In the genomic region with DNA sequence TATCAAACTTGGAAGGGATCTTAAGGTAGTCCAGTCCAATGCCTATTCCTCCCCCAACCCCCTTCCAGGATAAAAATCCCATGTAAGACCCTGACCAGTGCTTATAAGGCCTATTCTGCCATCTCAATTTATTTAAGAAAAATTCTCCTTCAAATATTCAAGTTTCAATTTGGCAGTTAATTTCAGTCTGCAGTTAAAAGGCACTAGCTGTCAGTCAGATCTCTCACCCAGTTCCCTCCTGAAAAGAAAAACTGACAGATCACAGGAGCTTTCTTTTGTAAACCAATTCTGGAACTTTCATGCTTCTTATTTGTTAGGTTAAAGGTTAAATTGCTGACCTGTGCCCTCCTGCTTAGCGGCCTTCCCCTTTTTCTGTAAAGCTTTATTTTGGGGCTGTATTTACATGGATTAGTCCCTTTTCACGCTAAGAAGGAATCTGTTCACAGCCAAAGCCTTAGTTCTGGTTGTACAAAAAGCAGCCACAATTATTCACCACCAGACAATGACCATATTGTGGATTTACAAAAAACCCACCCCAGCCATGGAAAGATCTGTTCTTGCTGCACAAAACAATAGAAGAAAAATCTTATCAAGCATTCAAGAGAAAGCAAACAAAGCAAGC, we compare ENCODE assay signal across 1 cellular context.
TF ChIP-seq lines count a peak whose summit lies in the region.

No MANE protein-coding gene starts in this region.

TF ChIP-seq in HepG2, 621 proteins besides CTCF, POLR2A, EP300 and RAD21 (continued from another document and continues in another):
- TF ChIP-seq MATR3 (CRISPR knock-in tag; IDR thresholded peaks at IDR 0.05) (no peak), TSC22D2 (CRISPR knock-in tag; IDR thresholded peaks at IDR 0.05; ENCODE audit: borderline replicate concordance) (no peak), NFE2 (CRISPR knock-in tag; IDR thresholded peaks at IDR 0.05) (no peak), MED13 (CRISPR knock-in tag; IDR thresholded peaks at IDR 0.05) (no peak), FOXM1 (CRISPR knock-in tag; IDR thresholded peaks at IDR 0.05) (no peak), BCL6 (CRISPR knock-in tag; IDR thresholded peaks at IDR 0.05) (peak; percentile 57), TRIM24 (CRISPR knock-in tag; IDR thresholded peaks at IDR 0.05) (no peak), ZNF747 (CRISPR knock-in tag; IDR thresholded peaks at IDR 0.05; ENCODE audit: borderline replicate concordance) (no peak), SYNCRIP (IDR thresholded peaks at IDR 0.05; ENCODE audit: insufficient read depth, low read depth, low read length) (no peak), RFXANK (CRISPR knock-in tag; IDR thresholded peaks at IDR 0.05) (no peak), RARA (CRISPR knock-in tag; IDR thresholded peaks at IDR 0.05) (0 out of 2 replicates have a peak, but pooled peaks have one; percentile 22), SIX4 (CRISPR knock-in tag; IDR thresholded peaks at IDR 0.05) (no peak), ZNF564 (CRISPR knock-in tag; IDR thresholded peaks at IDR 0.05) (no peak), GPN1 (CRISPR knock-in tag; IDR thresholded peaks at IDR 0.05; ENCODE audit: borderline replicate concordance) (no peak), ZNF12 (CRISPR knock-in tag; IDR thresholded peaks at IDR 0.05) (no peak), TBX2 (CRISPR knock-in tag; IDR thresholded peaks at IDR 0.05; ENCODE audit: borderline replicate concordance) (peak; percentile 43; the same call in 1 of the 2 replicates), DNMT1 (CRISPR knock-in tag; IDR thresholded peaks at IDR 0.05) (no peak), ASH2L (IDR thresholded peaks at IDR 0.05; ENCODE audit: insufficient read length, low read depth, low read length) (no peak), ZNF33B (CRISPR knock-in tag; IDR thresholded peaks at IDR 0.05) (no peak), SP5 (CRISPR knock-in tag; IDR thresholded peaks at IDR 0.05; ENCODE audit: borderline replicate concordance, low read depth) (peak; percentile 45; the same call in 1 of the 2 replicates), RBFOX2 (IDR thresholded peaks at IDR 0.05; ENCODE audit: low read depth, low read length) (no peak), NCOR1 (IDR thresholded peaks at IDR 0.05; ENCODE audit: borderline replicate concordance, low read length) (no peak), ZNF749 (CRISPR knock-in tag; IDR thresholded peaks at IDR 0.05; ENCODE audit: borderline replicate concordance) (no peak), HNRNPL (IDR thresholded peaks at IDR 0.05; ENCODE audit: low read depth, low read length) (no peak), KLF16 (CRISPR knock-in tag; IDR thresholded peaks at IDR 0.05) (no peak), KLF12 (CRISPR knock-in tag; IDR thresholded peaks at IDR 0.05; ENCODE audit: borderline replicate concordance) (no peak), KLF11 (CRISPR knock-in tag; IDR thresholded peaks at IDR 0.05) (no peak), ARHGAP35 (CRISPR knock-in tag; IDR thresholded peaks at IDR 0.05; ENCODE audit: borderline replicate concordance) (no peak), NR3C1 (CRISPR knock-in tag; IDR thresholded peaks at IDR 0.05) (no peak), ZSCAN29 (CRISPR knock-in tag; conservative IDR thresholded peaks at IDR 0.05) (no peak), ZNF296 (CRISPR knock-in tag; conservative IDR thresholded peaks at IDR 0.05) (no peak), ZNF678 (CRISPR knock-in tag; IDR thresholded peaks at IDR 0.05) (no peak), TCF7 (IDR thresholded peaks at IDR 0.05; ENCODE audit: low read depth) (peak; percentile 61), CREM (IDR thresholded peaks at IDR 0.05) (peak; percentile 15; the same call in 1 of the 2 replicates), CREM (CRISPR knock-in tag; IDR thresholded peaks at IDR 0.05) (no peak), ZBTB7B (CRISPR knock-in tag; IDR thresholded peaks at IDR 0.05) (no peak), ATM (IDR thresholded peaks at IDR 0.05; ENCODE audit: borderline replicate concordance) (no peak), ZNF207 (IDR thresholded peaks at IDR 0.05; ENCODE audit: borderline replicate concordance) (no peak), TBP (CRISPR knock-in tag; IDR thresholded peaks at IDR 0.05) (no peak), CHD2 (IDR thresholded peaks at IDR 0.05; ENCODE audit: low read depth, low read length) (no peak), SOX13 (IDR thresholded peaks at IDR 0.05) (no peak), SOX13 (CRISPR knock-in tag; conservative IDR thresholded peaks at IDR 0.05 in 1 of 2, IDR thresholded peaks at IDR 0.05 in 1 of 2) (peak in 1 of 2 experiments; percentile 72; a peak in 2 of 4 replicates), ZNF788 (CRISPR knock-in tag; IDR thresholded peaks at IDR 0.05; ENCODE audit: borderline replicate concordance) (no peak), EEA1 (CRISPR knock-in tag; IDR thresholded peaks at IDR 0.05; ENCODE audit: borderline replicate concordance) (no peak), MTF2 (CRISPR knock-in tag; IDR thresholded peaks at IDR 0.05; ENCODE audit: borderline replicate concordance) (no peak)
- TF ChIP-seq, protein P1, sequence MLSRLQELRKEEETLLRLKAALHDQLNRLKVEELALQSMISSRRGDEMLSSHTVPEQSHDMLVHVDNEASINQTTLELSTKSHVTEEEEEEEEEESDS (CRISPR knock-in tag; IDR thresholded peaks at IDR 0.05; ENCODE audit: borderline replicate concordance): no peak
- TF ChIP-seq, protein P2, sequence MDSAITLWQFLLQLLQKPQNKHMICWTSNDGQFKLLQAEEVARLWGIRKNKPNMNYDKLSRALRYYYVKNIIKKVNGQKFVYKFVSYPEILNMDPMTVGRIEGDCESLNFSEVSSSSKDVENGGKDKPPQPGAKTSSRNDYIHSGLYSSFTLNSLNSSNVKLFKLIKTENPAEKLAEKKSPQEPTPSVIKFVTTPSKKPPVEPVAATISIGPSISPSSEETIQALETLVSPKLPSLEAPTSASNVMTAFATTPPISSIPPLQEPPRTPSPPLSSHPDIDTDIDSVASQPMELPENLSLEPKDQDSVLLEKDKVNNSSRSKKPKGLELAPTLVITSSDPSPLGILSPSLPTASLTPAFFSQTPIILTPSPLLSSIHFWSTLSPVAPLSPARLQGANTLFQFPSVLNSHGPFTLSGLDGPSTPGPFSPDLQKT (CRISPR knock-in tag; IDR thresholded peaks at IDR 0.05; ENCODE audit: borderline replicate concordance): no peak
- TF ChIP-seq, protein P3, sequence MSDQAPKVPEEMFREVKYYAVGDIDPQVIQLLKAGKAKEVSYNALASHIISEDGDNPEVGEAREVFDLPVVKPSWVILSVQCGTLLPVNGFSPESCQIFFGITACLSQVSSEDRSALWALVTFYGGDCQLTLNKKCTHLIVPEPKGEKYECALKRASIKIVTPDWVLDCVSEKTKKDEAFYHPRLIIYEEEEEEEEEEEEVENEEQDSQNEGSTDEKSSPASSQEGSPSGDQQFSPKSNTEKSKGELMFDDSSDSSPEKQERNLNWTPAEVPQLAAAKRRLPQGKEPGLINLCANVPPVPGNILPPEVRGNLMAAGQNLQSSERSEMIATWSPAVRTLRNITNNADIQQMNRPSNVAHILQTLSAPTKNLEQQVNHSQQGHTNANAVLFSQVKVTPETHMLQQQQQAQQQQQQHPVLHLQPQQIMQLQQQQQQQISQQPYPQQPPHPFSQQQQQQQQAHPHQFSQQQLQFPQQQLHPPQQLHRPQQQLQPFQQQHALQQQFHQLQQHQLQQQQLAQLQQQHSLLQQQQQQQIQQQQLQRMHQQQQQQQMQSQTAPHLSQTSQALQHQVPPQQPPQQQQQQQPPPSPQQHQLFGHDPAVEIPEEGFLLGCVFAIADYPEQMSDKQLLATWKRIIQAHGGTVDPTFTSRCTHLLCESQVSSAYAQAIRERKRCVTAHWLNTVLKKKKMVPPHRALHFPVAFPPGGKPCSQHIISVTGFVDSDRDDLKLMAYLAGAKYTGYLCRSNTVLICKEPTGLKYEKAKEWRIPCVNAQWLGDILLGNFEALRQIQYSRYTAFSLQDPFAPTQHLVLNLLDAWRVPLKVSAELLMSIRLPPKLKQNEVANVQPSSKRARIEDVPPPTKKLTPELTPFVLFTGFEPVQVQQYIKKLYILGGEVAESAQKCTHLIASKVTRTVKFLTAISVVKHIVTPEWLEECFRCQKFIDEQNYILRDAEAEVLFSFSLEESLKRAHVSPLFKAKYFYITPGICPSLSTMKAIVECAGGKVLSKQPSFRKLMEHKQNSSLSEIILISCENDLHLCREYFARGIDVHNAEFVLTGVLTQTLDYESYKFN (CRISPR knock-in tag; conservative IDR thresholded peaks at IDR 0.05): peak; percentile 29; the same call in 1 of the 2 replicates
- TF ChIP-seq, protein P4, sequence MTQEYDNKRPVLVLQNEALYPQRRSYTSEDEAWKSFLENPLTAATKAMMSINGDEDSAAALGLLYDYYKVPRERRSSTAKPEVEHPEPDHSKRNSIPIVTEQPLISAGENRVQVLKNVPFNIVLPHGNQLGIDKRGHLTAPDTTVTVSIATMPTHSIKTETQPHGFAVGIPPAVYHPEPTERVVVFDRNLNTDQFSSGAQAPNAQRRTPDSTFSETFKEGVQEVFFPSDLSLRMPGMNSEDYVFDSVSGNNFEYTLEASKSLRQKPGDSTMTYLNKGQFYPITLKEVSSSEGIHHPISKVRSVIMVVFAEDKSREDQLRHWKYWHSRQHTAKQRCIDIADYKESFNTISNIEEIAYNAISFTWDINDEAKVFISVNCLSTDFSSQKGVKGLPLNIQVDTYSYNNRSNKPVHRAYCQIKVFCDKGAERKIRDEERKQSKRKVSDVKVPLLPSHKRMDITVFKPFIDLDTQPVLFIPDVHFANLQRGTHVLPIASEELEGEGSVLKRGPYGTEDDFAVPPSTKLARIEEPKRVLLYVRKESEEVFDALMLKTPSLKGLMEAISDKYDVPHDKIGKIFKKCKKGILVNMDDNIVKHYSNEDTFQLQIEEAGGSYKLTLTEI (CRISPR knock-in tag; conservative IDR thresholded peaks at IDR 0.05): no peak
- TF ChIP-seq, protein P5, sequence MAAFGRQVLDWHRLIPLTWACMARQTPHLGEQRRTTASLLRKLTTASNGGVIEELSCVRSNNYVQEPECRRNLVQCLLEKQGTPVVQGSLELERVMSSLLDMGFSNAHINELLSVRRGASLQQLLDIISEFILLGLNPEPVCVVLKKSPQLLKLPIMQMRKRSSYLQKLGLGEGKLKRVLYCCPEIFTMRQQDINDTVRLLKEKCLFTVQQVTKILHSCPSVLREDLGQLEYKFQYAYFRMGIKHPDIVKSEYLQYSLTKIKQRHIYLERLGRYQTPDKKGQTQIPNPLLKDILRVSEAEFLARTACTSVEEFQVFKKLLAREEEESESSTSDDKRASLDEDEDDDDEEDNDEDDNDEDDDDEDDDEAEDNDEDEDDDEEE (CRISPR knock-in tag; IDR thresholded peaks at IDR 0.05): no peak
- TF ChIP-seq, protein P6, sequence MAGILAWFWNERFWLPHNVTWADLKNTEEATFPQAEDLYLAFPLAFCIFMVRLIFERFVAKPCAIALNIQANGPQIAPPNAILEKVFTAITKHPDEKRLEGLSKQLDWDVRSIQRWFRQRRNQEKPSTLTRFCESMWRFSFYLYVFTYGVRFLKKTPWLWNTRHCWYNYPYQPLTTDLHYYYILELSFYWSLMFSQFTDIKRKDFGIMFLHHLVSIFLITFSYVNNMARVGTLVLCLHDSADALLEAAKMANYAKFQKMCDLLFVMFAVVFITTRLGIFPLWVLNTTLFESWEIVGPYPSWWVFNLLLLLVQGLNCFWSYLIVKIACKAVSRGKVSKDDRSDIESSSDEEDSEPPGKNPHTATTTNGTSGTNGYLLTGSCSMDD (CRISPR knock-in tag; IDR thresholded peaks at IDR 0.05): no peak
- TF ChIP-seq, protein P7, sequence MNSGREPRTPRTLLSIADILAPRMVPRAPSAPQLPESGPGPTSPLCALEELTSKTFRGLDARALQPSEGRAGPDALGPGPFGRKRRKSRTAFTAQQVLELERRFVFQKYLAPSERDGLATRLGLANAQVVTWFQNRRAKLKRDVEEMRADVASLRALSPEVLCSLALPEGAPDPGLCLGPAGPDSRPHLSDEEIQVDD (CRISPR knock-in tag; IDR thresholded peaks at IDR 0.05; ENCODE audit: borderline replicate concordance): no peak
- TF ChIP-seq, protein P8, sequence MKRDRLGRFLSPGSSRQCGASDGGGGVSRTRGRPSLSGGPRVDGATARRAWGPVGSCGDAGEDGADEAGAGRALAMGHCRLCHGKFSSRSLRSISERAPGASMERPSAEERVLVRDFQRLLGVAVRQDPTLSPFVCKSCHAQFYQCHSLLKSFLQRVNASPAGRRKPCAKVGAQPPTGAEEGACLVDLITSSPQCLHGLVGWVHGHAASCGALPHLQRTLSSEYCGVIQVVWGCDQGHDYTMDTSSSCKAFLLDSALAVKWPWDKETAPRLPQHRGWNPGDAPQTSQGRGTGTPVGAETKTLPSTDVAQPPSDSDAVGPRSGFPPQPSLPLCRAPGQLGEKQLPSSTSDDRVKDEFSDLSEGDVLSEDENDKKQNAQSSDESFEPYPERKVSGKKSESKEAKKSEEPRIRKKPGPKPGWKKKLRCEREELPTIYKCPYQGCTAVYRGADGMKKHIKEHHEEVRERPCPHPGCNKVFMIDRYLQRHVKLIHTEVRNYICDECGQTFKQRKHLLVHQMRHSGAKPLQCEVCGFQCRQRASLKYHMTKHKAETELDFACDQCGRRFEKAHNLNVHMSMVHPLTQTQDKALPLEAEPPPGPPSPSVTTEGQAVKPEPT (CRISPR knock-in tag; IDR thresholded peaks at IDR 0.05; ENCODE audit: low read depth): no peak
- TF ChIP-seq, protein P9, sequence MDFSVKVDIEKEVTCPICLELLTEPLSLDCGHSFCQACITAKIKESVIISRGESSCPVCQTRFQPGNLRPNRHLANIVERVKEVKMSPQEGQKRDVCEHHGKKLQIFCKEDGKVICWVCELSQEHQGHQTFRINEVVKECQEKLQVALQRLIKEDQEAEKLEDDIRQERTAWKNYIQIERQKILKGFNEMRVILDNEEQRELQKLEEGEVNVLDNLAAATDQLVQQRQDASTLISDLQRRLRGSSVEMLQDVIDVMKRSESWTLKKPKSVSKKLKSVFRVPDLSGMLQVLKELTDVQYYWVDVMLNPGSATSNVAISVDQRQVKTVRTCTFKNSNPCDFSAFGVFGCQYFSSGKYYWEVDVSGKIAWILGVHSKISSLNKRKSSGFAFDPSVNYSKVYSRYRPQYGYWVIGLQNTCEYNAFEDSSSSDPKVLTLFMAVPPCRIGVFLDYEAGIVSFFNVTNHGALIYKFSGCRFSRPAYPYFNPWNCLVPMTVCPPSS (IDR thresholded peaks at IDR 0.05): no peak
